ENCODE assay signal across 21 cellular contexts in genomic region chr2:109467701-109468100, GRCh38.
DNase-seq lines count a peak whose midpoint lies in the region; ATAC-seq and TF ChIP-seq lines count a peak whose summit lies in the region.
"Had no signal": no experiment of that assay in that cellular context is flagged by ENCODE, and none has a peak within 500 bp of the region (broad histone marks: within the 10 kb centered on the region; RNA-seq: fewer than 3 reads in every experiment).

No MANE protein-coding gene starts in this region.

- no peak overlapping the region for H2BK12ac ChIP-seq in neuronal stem cell (ENCODE audit: low read length)

- peak overlapping the region; percentile 67 for H3K27ac ChIP-seq in SJSA1
- H3K27ac ChIP-seq in neuronal stem cell (replicated peaks; ENCODE audit: low read length) = no peak overlapping the region
- no peak overlapping the region for H3K27ac ChIP-seq in upper lobe of right lung
- H3K27ac ChIP-seq: tibial nerve had no signal

- no peak overlapping the region for H3K9ac ChIP-seq in neuronal stem cell (ENCODE audit: low read depth, low read length, poor library complexity)

- no peak overlapping the region for H4K8ac ChIP-seq in neuronal stem cell (ENCODE audit: low read depth, low read length)

- WGBS in neuronal stem cell (ENCODE audit: extremely low coverage in 2 of 2, insufficient read length in 2 of 2, insufficient replicate concordance in 1 of 2), 2 donors = no CpG with 5 or more reads among the region's 9 CpGs

- TF ChIP-seq CTCF in upper lobe of right lung (IDR thresholded peaks at IDR 0.05) = no peak

- H3K36me3 ChIP-seq in SJSA1 (no peaks in the 10 kb centered on the region), neuronal stem cell (replicated peaks in 1 of 2; ENCODE audit: control insufficient read depth in 2 of 2, insufficient read depth in 2 of 2, low read length in 2 of 2) (no peaks in the 10 kb centered on the region), upper lobe of right lung (no peaks in the 10 kb centered on the region)
- H3K36me3 ChIP-seq: tibial nerve had no signal

- no peaks in the 10 kb centered on the region for H3K27me3 ChIP-seq in SJSA1 (replicated peaks)
- peaks cover 0 to 2% (median 0%) of the 10 kb centered on the region in 3 experiments for H3K27me3 ChIP-seq in neuronal stem cell (ENCODE audit: control insufficient read depth in 3 of 3, insufficient read depth in 3 of 3, low read depth in 1 of 3, low read length in 3 of 3)
- H3K27me3 ChIP-seq in upper lobe of right lung = no peaks in the 10 kb centered on the region
- H3K27me3 ChIP-seq: tibial nerve had no signal

- H2BK5ac ChIP-seq in neuronal stem cell (ENCODE audit: low read length) = no peak overlapping the region

- no peak overlapping the region for H4K91ac ChIP-seq in neuronal stem cell (ENCODE audit: low read depth, low read length, poor library complexity)

- no peak overlapping the region for H2AK5ac ChIP-seq in neuronal stem cell (ENCODE audit: low read depth, low read length)

- H3K9me3 ChIP-seq in SJSA1 (replicated peaks) = 0 out of 2 replicates have a peak, but pooled peaks cover 2% of the 10 kb centered on the region
- peaks cover 0 to 2% of the 10 kb centered on the region in 2 donors for H3K9me3 ChIP-seq in neuronal stem cell (replicated peaks in 1 of 2; ENCODE audit: control insufficient read depth in 2 of 2, insufficient read depth in 1 of 2, low read depth in 1 of 2, low read length in 2 of 2)
- no peaks in the 10 kb centered on the region for H3K9me3 ChIP-seq in upper lobe of right lung
- H3K9me3 ChIP-seq: tibial nerve had no signal

- ATAC-seq in upper lobe of right lung (no peak), GM21447 (IDR thresholded peaks at IDR 0.05; ENCODE audit: unreplicated experiment) (no peak), GM21717 (IDR thresholded peaks at IDR 0.05; ENCODE audit: unreplicated experiment) (no peak)
- ATAC-seq: K562; naive thymus-derived CD4-positive, alpha-beta T cell had no signal

- intact Hi-C loops in cardiac septum (cut with DNase I) = no loop called here
- intact Hi-C loops in upper lobe of right lung (cut with DNase I) = no loop called here

- H3K4me3 ChIP-seq in SJSA1 (no peak overlapping the region), neuronal stem cell (ENCODE audit: low read length in 2 of 2) (no peak overlapping the region), upper lobe of right lung (no peak overlapping the region)
- H3K4me3 ChIP-seq: K562, tibial nerve had no signal

- H2BK120ac ChIP-seq in neuronal stem cell (ENCODE audit: low read depth, low read length) = no peak overlapping the region

- H3K4me2 ChIP-seq in neuronal stem cell (ENCODE audit: insufficient read depth, low read length, poor library complexity, severe bottlenecking) = no peak overlapping the region

- peak in 1 of 2 experiments; percentile 46 for DNase-seq in SJSA1 (ENCODE audit: low read depth in 1 of 2, low spot score in 2 of 2)
- DNase-seq in cardiac septum (ENCODE audit: low spot score) = peak; percentile 70
- DNase-seq in neuronal stem cell (ENCODE audit: low spot score) = no peak
- DNase-seq in upper lobe of right lung = peak; percentile 42
- no peak for DNase-seq in pons (ENCODE audit: low spot score)
- DNase-seq: activated CD4-positive, alpha-beta T cell treated with anti-CD3 and anti-CD28 coated beads, Interleukin-2, amount 50 U/mL, for 1 hour; activated CD8-positive, alpha-beta memory T cell treated with anti-CD3 and anti-CD28 coated beads, Interleukin-2, amount 50 U/mL, for 4 hours; activated gamma-delta T cell treated with Interleukin-2 at 50 U/mL for 16 hours; AML-193; cerebellar nuclear complex; COR-L47; naive thymus-derived CD4-positive, alpha-beta T cell; NCI-H1048; NCI-H2029; NCI-H446 treated with DMSO at 0.1 percent for 48 hours; stimulated activated naive CD4-positive, alpha-beta T cell; T-helper 1 cell had no signal

- no peak overlapping the region for H3K4ac ChIP-seq in neuronal stem cell (ENCODE audit: low read length)

- H3K18ac ChIP-seq in neuronal stem cell (ENCODE audit: low read length) = peak overlapping the region; percentile 13

- H3K23ac ChIP-seq in neuronal stem cell (ENCODE audit: low read depth, low read length, poor library complexity) = no peak overlapping the region

- H3K4me1 ChIP-seq in SJSA1 (replicated peaks) = peaks cover 54% of the 10 kb centered on the region
- H3K4me1 ChIP-seq in neuronal stem cell (ENCODE audit: control insufficient read depth in 2 of 2, insufficient read depth in 1 of 2, low read depth in 1 of 2, low read length in 2 of 2) = peaks cover 0 to 8% of the 10 kb centered on the region in 2 donors
- H3K4me1 ChIP-seq in upper lobe of right lung = no peaks in the 10 kb centered on the region

- H2AFZ ChIP-seq in neuronal stem cell (ENCODE audit: low read length) = no peak overlapping the region

- H3K14ac ChIP-seq in neuronal stem cell (ENCODE audit: low read length) = no peak overlapping the region

- no peaks in the 10 kb centered on the region for H3K79me1 ChIP-seq in neuronal stem cell (ENCODE audit: low read depth, low read length)

- H2BK15ac ChIP-seq in neuronal stem cell (ENCODE audit: low read length) = no peak overlapping the region

Comparison
In these comparisons a context has a peak if more than half of its experiments do, and no peak if none do; other contexts are left out.
1. DNase-seq: peak in cardiac septum (single experiment) and upper lobe of right lung (single experiment); none in neuronal stem cell (single experiment) and pons (single experiment).